Comparison of ENCODE assay signal across 1 cellular context in the genomic region with DNA sequence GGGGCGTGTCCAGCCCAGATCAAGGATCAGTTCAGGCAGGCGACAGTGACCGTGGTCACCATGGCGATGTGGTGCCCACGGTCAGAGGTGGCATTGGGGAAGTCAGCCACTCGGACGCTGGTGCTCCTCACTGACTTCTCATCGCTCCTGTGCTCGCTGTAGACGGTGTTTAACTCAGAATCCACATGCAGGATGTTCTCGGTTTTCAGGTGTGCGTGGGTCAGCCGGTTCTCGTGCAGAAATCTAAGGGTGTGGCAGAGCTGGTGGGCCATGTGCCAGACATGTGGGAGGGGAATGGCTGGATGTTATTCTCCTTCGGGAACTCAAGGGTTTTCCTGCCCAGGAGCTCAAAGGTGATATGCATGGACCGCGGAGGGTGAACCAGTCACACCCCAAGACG.
TF ChIP-seq lines count a peak whose summit lies in the region.

No MANE protein-coding gene starts in this region.

TF ChIP-seq in GM23338, 12 proteins besides CTCF, POLR2A, EP300 and RAD21 (continued from another document):
- TF ChIP-seq CREB1 (CRISPR knock-in tag; IDR thresholded peaks at IDR 0.05; ENCODE audit: low read depth) = no peak
- no peak for TF ChIP-seq ZNF114 (CRISPR knock-in tag; IDR thresholded peaks at IDR 0.05)
